ENCODE assay signal across 8 cellular contexts in the genomic region with DNA sequence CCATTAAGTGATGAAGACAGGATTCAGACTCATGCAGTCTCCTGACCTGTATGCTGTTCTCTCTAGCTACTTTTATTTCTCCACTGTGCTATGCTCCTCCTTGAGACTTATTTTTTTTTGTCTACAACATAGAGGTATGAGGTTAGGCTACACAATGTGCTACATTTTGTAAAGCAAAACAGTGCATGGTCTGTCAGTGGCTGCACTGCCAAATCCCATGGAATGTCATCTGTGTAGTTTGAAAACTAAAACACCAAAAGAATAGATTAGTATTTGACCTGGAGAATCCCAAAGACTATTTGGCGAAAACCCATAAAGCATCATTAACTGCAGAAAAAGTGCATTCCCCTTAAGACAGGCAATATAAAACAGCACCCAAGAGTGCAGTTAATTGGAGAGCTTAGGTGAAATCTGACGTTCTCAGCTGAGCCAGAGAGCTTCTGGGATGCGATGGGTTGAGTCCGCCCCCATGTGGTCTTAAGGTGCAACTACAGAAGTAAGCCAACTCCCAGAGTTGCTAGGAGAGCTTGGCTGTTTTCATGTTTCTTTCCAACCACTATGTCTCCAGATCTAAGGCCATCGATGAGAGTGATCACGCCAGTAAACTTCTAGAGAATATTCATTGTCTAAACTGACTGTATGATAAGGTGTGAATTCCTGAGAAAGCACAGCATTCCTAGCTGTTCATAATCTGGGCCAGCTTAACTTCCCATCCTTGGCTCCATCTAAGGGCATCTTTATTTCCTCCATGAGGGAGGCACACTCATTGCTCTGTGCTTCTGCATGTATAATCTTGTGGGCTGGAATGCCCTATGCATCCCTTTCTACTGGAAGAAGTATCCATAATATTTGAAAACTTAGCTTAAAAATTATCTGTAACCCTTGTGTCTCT. TPM values are rescaled to one million over a fixed set of nuclear protein-coding genes. Genes with fewer than 3 reads are reported as not detected.
DNase-seq lines count a peak whose midpoint lies in the region; ATAC-seq lines count a peak whose summit lies in the region.

No MANE protein-coding gene starts in this region.

- ATAC-seq in GM18873 (IDR thresholded peaks at IDR 0.05; ENCODE audit: low FRiP score, unreplicated experiment) (peak; percentile 75), HG03066 (IDR thresholded peaks at IDR 0.05; ENCODE audit: low read depth, unreplicated experiment) (peak; percentile 90)

- peak; percentile 66 for DNase-seq in CD1c-positive myeloid dendritic cell (ENCODE audit: extremely low spot score)
- peak; percentile 79 for DNase-seq in NCI-H2196 (lab: John Stamatoyannopoulos, UW; ENCODE audit: unreplicated experiment)
- peak; percentile 20 for DNase-seq in activated CD4-positive, alpha-beta T cell treated with anti-CD3 and anti-CD28 coated beads for 1 hour
- DNase-seq in effector CD4-positive, alpha-beta T cell: peak; percentile 25
- peak; percentile 74 to 81 for DNase-seq in lung microvascular endothelial cell (ENCODE audit: low read depth in 2 of 2)
- peak; percentile 1 to 55 (median 32) for DNase-seq in stimulated activated naive CD4-positive, alpha-beta T cell (lab: John Stamatoyannopoulos, UW)

RNA-seq across cellular contexts. Expression of gene CYP2J2, which starts 20.7 kb away (rescaled TPM):
- total RNA-seq in lung microvascular endothelial cell: under 0.01 and 0.20 TPM in 2 replicates

Comparison
In these comparisons a context has a peak if more than half of its experiments do, and no peak if none do; other contexts are left out.
1. Peak in every context shown above with its lines: DNase-seq and ATAC-seq.
2. DNase-seq: peak in every context shown above with its lines; median percentile 79 in NCI-H2196; 78 in lung microvascular endothelial cell; 66 in CD1c-positive myeloid dendritic cell; 32 in stimulated activated naive CD4-positive, alpha-beta T cell; 25 in effector CD4-positive, alpha-beta T cell; 20 in activated CD4-positive, alpha-beta T cell treated with anti-CD3 and anti-CD28 coated beads for 1 hour.